Comparison of ENCODE assay signal across 1 cellular context in genomic region chr5:173329370-173330150, GRCh38.
TF ChIP-seq lines count a peak whose summit lies in the region.

No MANE protein-coding gene starts in this region.

TF ChIP-seq in HepG2, 621 proteins besides CTCF, POLR2A, EP300 and RAD21 (continued from another document and continues in another):
- TF ChIP-seq, protein P1, sequence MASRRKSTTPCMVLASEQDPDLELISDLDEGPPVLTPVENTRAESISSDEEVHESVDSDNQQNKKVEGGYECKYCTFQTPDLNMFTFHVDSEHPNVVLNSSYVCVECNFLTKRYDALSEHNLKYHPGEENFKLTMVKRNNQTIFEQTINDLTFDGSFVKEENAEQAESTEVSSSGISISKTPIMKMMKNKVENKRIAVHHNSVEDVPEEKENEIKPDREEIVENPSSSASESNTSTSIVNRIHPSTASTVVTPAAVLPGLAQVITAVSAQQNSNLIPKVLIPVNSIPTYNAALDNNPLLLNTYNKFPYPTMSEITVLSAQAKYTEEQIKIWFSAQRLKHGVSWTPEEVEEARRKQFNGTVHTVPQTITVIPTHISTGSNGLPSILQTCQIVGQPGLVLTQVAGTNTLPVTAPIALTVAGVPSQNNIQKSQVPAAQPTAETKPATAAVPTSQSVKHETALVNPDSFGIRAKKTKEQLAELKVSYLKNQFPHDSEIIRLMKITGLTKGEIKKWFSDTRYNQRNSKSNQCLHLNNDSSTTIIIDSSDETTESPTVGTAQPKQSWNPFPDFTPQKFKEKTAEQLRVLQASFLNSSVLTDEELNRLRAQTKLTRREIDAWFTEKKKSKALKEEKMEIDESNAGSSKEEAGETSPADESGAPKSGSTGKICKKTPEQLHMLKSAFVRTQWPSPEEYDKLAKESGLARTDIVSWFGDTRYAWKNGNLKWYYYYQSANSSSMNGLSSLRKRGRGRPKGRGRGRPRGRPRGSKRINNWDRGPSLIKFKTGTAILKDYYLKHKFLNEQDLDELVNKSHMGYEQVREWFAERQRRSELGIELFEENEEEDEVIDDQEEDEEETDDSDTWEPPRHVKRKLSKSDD (CRISPR knock-in tag; IDR thresholded peaks at IDR 0.05; ENCODE audit: low read depth) = peak; percentile 68; the same call in 1 of the 2 replicates
- peak; percentile 22; the same call in 1 of the 2 replicates for TF ChIP-seq KDM1A (CRISPR knock-in tag; IDR thresholded peaks at IDR 0.05)
- TF ChIP-seq ZNF124 (CRISPR knock-in tag; IDR thresholded peaks at IDR 0.05) = no peak
- TF ChIP-seq ZNF782 (CRISPR knock-in tag; IDR thresholded peaks at IDR 0.05; ENCODE audit: borderline replicate concordance) = no peak
- TF ChIP-seq, protein P2, sequence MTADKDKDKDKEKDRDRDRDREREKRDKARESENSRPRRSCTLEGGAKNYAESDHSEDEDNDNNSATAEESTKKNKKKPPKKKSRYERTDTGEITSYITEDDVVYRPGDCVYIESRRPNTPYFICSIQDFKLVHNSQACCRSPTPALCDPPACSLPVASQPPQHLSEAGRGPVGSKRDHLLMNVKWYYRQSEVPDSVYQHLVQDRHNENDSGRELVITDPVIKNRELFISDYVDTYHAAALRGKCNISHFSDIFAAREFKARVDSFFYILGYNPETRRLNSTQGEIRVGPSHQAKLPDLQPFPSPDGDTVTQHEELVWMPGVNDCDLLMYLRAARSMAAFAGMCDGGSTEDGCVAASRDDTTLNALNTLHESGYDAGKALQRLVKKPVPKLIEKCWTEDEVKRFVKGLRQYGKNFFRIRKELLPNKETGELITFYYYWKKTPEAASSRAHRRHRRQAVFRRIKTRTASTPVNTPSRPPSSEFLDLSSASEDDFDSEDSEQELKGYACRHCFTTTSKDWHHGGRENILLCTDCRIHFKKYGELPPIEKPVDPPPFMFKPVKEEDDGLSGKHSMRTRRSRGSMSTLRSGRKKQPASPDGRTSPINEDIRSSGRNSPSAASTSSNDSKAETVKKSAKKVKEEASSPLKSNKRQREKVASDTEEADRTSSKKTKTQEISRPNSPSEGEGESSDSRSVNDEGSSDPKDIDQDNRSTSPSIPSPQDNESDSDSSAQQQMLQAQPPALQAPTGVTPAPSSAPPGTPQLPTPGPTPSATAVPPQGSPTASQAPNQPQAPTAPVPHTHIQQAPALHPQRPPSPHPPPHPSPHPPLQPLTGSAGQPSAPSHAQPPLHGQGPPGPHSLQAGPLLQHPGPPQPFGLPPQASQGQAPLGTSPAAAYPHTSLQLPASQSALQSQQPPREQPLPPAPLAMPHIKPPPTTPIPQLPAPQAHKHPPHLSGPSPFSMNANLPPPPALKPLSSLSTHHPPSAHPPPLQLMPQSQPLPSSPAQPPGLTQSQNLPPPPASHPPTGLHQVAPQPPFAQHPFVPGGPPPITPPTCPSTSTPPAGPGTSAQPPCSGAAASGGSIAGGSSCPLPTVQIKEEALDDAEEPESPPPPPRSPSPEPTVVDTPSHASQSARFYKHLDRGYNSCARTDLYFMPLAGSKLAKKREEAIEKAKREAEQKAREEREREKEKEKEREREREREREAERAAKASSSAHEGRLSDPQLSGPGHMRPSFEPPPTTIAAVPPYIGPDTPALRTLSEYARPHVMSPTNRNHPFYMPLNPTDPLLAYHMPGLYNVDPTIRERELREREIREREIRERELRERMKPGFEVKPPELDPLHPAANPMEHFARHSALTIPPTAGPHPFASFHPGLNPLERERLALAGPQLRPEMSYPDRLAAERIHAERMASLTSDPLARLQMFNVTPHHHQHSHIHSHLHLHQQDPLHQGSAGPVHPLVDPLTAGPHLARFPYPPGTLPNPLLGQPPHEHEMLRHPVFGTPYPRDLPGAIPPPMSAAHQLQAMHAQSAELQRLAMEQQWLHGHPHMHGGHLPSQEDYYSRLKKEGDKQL (CRISPR knock-in tag; IDR thresholded peaks at IDR 0.05; ENCODE audit: low read depth) = 0 out of 2 replicates have a peak, but pooled peaks have one; percentile 13
- no peak for TF ChIP-seq BRCA1 (CRISPR knock-in tag; IDR thresholded peaks at IDR 0.05)
- TF ChIP-seq NAIF1 (CRISPR knock-in tag; IDR thresholded peaks at IDR 0.05; ENCODE audit: borderline replicate concordance) = no peak
- TF ChIP-seq ZNF577 (CRISPR knock-in tag; IDR thresholded peaks at IDR 0.05; ENCODE audit: borderline replicate concordance, low read depth) = no peak
- no peak for TF ChIP-seq ZNF615 (CRISPR knock-in tag; IDR thresholded peaks at IDR 0.05; ENCODE audit: borderline replicate concordance)
- TF ChIP-seq RFX1 (IDR thresholded peaks at IDR 0.05) = no peak
- TF ChIP-seq MYC (CRISPR knock-in tag; IDR thresholded peaks at IDR 0.05; ENCODE audit: borderline replicate concordance) = peak; percentile 99
- no peak for TF ChIP-seq RAD51 (IDR thresholded peaks at IDR 0.05; ENCODE audit: borderline replicate concordance)
- TF ChIP-seq, protein P3, sequence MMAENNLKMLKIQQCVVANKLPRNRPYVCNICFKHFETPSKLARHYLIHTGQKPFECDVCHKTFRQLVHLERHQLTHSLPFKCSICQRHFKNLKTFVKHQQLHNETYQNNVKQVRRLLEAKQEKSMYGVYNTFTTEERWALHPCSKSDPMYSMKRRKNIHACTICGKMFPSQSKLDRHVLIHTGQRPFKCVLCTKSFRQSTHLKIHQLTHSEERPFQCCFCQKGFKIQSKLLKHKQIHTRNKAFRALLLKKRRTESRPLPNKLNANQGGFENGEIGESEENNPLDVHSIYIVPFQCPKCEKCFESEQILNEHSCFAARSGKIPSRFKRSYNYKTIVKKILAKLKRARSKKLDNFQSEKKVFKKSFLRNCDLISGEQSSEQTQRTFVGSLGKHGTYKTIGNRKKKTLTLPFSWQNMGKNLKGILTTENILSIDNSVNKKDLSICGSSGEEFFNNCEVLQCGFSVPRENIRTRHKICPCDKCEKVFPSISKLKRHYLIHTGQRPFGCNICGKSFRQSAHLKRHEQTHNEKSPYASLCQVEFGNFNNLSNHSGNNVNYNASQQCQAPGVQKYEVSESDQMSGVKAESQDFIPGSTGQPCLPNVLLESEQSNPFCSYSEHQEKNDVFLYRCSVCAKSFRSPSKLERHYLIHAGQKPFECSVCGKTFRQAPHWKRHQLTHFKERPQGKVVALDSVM (CRISPR knock-in tag; IDR thresholded peaks at IDR 0.05) = no peak
- TF ChIP-seq ZNF275 (CRISPR knock-in tag; IDR thresholded peaks at IDR 0.05; ENCODE audit: borderline replicate concordance) = no peak
- TF ChIP-seq ZNF768 (CRISPR knock-in tag; IDR thresholded peaks at IDR 0.05) = 0 out of 2 replicates have a peak, but pooled peaks have one; percentile 4
- TF ChIP-seq ZNF354B (CRISPR knock-in tag; IDR thresholded peaks at IDR 0.05) = no peak
- TF ChIP-seq KIAA2018 (CRISPR knock-in tag; IDR thresholded peaks at IDR 0.05; ENCODE audit: borderline replicate concordance) = no peak
- TF ChIP-seq CENPT (CRISPR knock-in tag; IDR thresholded peaks at IDR 0.05; ENCODE audit: low read depth) = no peak
- no peak for TF ChIP-seq TBL1XR1 (IDR thresholded peaks at IDR 0.05; ENCODE audit: borderline replicate concordance, low read length, partially characterized antibody)
- no peak for TF ChIP-seq ZFP62 (CRISPR knock-in tag; IDR thresholded peaks at IDR 0.05)
- TF ChIP-seq DNMT3B (CRISPR knock-in tag; conservative IDR thresholded peaks at IDR 0.05) = no peak
- peak; percentile 54 for TF ChIP-seq HNRNPLL (IDR thresholded peaks at IDR 0.05; ENCODE audit: low read depth, low read length, poor library complexity, severe bottlenecking)
- TF ChIP-seq ZNF44 (CRISPR knock-in tag; IDR thresholded peaks at IDR 0.05) = no peak
- no peak for TF ChIP-seq ZNF329 (CRISPR knock-in tag; IDR thresholded peaks at IDR 0.05; ENCODE audit: low read depth)
- no peak for TF ChIP-seq ZNF260 (CRISPR knock-in tag; IDR thresholded peaks at IDR 0.05; ENCODE audit: borderline replicate concordance, low read depth)
- TF ChIP-seq PLSCR1 (CRISPR knock-in tag; IDR thresholded peaks at IDR 0.05; ENCODE audit: borderline replicate concordance) = no peak
- TF ChIP-seq, protein P4, sequence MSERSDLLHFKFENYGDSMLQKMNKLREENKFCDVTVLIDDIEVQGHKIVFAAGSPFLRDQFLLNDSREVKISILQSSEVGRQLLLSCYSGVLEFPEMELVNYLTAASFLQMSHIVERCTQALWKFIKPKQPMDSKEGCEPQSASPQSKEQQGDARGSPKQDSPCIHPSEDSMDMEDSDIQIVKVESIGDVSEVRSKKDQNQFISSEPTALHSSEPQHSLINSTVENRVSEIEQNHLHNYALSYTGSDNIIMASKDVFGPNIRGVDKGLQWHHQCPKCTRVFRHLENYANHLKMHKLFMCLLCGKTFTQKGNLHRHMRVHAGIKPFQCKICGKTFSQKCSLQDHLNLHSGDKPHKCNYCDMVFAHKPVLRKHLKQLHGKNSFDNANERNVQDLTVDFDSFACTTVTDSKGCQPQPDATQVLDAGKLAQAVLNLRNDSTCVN (CRISPR knock-in tag; IDR thresholded peaks at IDR 0.05; ENCODE audit: borderline replicate concordance) = peak; percentile 60
- TF ChIP-seq SMYD3 (CRISPR knock-in tag; IDR thresholded peaks at IDR 0.05) = no peak
- TF ChIP-seq SRSF9 (IDR thresholded peaks at IDR 0.05; ENCODE audit: borderline replicate concordance, insufficient read depth, low read depth, low read length, poor library complexity, severe bottlenecking) = no peak
- TF ChIP-seq REL (CRISPR knock-in tag; conservative IDR thresholded peaks at IDR 0.05) = 0 out of 2 replicates have a peak, but pooled peaks have one; percentile 47
- TF ChIP-seq ZNF34 (CRISPR knock-in tag; IDR thresholded peaks at IDR 0.05; ENCODE audit: borderline replicate concordance) = no peak
- TF ChIP-seq ZNF607 (CRISPR knock-in tag; IDR thresholded peaks at IDR 0.05; ENCODE audit: borderline replicate concordance) = peak; percentile 74; the same call in 1 of the 2 replicates
- peak; percentile 31 for TF ChIP-seq ZNF781 (CRISPR knock-in tag; IDR thresholded peaks at IDR 0.05; ENCODE audit: borderline replicate concordance, not compliant biosample characterization)
- TF ChIP-seq REXO4 (CRISPR knock-in tag; IDR thresholded peaks at IDR 0.05; ENCODE audit: borderline replicate concordance) = no peak
- TF ChIP-seq ZNF816 (CRISPR knock-in tag; IDR thresholded peaks at IDR 0.05; ENCODE audit: borderline replicate concordance) = peak; percentile 83; the same call in 1 of the 2 replicates
- no peak for TF ChIP-seq ARHGAP35 (CRISPR knock-in tag; IDR thresholded peaks at IDR 0.05; ENCODE audit: borderline replicate concordance)
